ENCODE assay signal across 8 cellular contexts in the genomic region with DNA sequence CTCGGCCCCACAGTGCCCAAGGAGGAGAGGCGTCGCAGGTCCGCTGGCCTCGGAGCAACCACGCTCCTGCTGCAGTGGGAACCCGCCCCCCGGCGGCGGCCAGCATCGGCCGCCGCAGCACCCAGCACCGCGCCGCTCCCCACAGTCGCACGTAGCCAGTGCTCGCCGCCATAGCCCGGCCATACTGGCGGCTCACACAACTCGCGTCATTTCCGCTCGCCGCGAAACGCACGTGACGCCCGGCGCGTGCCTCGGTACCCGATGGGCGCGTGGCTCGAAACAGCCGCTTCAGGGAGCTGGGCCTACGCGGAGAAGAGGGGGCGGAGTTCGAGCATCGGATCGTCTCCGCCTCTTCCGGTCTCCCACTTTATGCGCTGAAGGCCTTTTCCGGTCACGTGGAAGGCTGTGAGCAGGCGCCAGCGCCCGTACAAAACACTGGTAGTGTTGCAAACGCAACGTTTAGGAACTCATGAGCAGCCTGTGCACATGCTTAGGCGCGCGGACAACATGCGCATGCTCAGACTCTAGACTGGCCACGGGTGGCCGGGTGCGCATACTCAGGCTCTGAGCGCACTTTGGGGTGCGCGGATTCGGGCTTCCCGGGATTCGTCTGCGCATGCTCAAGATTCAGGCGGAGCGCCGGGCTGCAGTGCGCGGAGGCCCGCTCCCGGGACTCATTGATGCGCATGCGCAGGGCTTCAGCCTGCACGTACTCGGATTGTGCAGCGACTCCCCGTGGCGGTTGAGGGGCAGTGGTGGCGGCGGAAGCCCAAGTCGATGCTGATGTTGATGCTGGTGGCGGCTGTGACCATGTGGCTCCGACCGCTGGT.
DNase-seq lines count a peak whose midpoint lies in the region; ATAC-seq and TF ChIP-seq lines count a peak whose summit lies in the region.

A gene with protein sequence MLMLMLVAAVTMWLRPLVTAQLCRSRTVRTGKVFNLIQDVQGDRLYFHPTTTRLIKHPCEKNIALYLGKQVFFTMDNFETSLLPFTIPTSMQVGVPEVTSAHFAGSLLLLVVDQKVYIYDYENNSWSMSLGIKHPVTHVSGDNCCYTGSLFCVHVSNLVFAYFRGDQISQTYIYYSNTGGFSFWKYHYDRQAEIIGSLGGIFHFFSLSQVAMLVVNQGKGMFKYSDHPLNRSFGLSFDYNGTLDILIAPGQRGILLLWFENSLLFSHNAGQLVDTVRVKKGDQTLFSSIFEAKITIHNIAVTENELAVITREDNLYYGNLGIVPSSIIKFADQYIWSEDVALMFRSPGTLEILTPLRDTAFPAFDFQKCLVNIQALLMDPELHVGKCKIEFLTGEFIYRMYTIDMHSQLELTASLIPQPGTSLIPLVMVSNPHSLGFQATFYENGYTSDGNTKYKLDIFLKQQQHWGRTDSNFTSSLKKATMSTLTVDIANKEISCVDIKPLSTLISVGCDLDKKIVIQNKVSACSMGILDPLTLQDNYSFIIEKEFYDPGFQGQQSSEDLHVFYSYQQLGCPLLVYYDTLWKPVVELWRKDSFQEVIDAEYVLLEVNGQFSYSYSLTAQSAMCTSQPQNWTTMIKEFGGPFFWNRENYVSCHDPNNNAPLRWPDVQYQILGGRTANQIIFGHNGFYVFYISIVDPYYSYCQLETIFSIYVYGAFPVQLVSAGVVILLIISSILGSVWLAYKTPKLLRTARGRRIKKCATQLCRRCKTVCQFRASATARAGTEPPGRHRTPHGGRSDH (plus strand): TSS at position 677 of the 830 bp plus-strand sequence. CDS start 101 bp downstream, at position 778.
A gene with protein sequence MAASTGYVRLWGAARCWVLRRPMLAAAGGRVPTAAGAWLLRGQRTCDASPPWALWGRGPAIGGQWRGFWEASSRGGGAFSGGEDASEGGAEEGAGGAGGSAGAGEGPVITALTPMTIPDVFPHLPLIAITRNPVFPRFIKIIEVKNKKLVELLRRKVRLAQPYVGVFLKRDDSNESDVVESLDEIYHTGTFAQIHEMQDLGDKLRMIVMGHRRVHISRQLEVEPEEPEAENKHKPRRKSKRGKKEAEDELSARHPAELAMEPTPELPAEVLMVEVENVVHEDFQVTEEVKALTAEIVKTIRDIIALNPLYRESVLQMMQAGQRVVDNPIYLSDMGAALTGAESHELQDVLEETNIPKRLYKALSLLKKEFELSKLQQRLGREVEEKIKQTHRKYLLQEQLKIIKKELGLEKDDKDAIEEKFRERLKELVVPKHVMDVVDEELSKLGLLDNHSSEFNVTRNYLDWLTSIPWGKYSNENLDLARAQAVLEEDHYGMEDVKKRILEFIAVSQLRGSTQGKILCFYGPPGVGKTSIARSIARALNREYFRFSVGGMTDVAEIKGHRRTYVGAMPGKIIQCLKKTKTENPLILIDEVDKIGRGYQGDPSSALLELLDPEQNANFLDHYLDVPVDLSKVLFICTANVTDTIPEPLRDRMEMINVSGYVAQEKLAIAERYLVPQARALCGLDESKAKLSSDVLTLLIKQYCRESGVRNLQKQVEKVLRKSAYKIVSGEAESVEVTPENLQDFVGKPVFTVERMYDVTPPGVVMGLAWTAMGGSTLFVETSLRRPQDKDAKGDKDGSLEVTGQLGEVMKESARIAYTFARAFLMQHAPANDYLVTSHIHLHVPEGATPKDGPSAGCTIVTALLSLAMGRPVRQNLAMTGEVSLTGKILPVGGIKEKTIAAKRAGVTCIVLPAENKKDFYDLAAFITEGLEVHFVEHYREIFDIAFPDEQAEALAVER (minus strand): TSS at position 186 of the 830 bp plus-strand sequence. CDS start 14 bp downstream, at position 172.

- peak within 1 kb of the TSS; percentile 97 for H3K4me3 Mint-ChIP-seq in activated T-cell treated with anti-CD3 and anti-CD28 coated beads, Interleukin-2, amount 50 U/mL, for 24 hours

- TF ChIP-seq POLR2A in erythroblast (IDR thresholded peaks at IDR 0.05; ENCODE audit: low read length), result peak; percentile 92

- no peaks in the 10 kb centered on the region for H3K36me3 ChIP-seq in mucosa of rectum (ENCODE audit: control insufficient read depth in 2 of 2, insufficient read depth in 2 of 2, low read length in 2 of 2)

- H3K9ac ChIP-seq in mucosa of rectum (ENCODE audit: low read depth in 1 of 2, low read length in 2 of 2), result peak within 1 kb of the TSS; percentile 82 to 92

- H3K27ac Mint-ChIP-seq in activated T-cell treated with anti-CD3 and anti-CD28 coated beads, Interleukin-2, amount 50 U/mL, for 24 hours, result peak within 1 kb of the TSS; percentile 100

- no peak for TF ChIP-seq EP300 in Ishikawa (IDR thresholded peaks at IDR 0.05; ENCODE audit: borderline replicate concordance)

- H3K9me3 Mint-ChIP-seq in activated T-cell treated with anti-CD3 and anti-CD28 coated beads, Interleukin-2, amount 50 U/mL, for 24 hours, result no peaks in the 10 kb centered on the region

- no peaks in the 10 kb centered on the region for H3K27me3 ChIP-seq in mucosa of rectum (ENCODE audit: control insufficient read depth in 2 of 2, insufficient read depth in 2 of 2, low read length in 2 of 2)

- TF ChIP-seq RAD21 in Ishikawa (IDR thresholded peaks at IDR 0.05; ENCODE audit: low read depth), result peak; percentile 38; the same call in 1 of the 2 replicates

- peaks cover 13 to 17% of the 10 kb centered on the region in 2 donors for H3K4me1 ChIP-seq in mucosa of rectum (ENCODE audit: control insufficient read depth in 2 of 2, insufficient read depth in 2 of 2, low read length in 2 of 2)

- peak within 1 kb of the TSS; percentile 71 to 98 for H3K4me3 ChIP-seq in mucosa of rectum (ENCODE audit: low read length in 2 of 2)

- H3K27ac ChIP-seq in mucosa of rectum (ENCODE audit: low read depth in 2 of 2, low read length in 2 of 2), result peak within 1 kb of the TSS; percentile 82 to 95

- ATAC-seq in GM21576 (IDR thresholded peaks at IDR 0.05; ENCODE audit: unreplicated experiment), result peak; percentile 75

- peak; percentile 89 for DNase-seq in DMS53 treated with DMSO at 0.1 percent for 48 hours (lab: John Stamatoyannopoulos, UW; ENCODE audit: unreplicated experiment)
- DNase-seq in OCI-M2 (lab: John Stamatoyannopoulos, UW; ENCODE audit: unreplicated experiment), result peak; percentile 75
- DNase-seq in activated T-cell treated with anti-CD3 and anti-CD28 coated beads, Interleukin-2, amount 50 U/mL, for 24 hours, result peak; percentile 97
- peak; percentile 99 for DNase-seq in erythroblast (lab: John Stamatoyannopoulos, UW)
- DNase-seq in stimulated activated CD8-positive, alpha-beta memory T cell treated with anti-CD3 and anti-CD28 coated beads, Interleukin-4, amount 100 ng/mL, for 48 hours, result peak; percentile 98

- peaks cover 32% of the 10 kb centered on the region for H3K4me1 Mint-ChIP-seq in activated T-cell treated with anti-CD3 and anti-CD28 coated beads, Interleukin-2, amount 50 U/mL, for 24 hours (ENCODE audit: low read depth)

- H3K9me3 ChIP-seq in mucosa of rectum (ENCODE audit: control insufficient read depth in 2 of 2, low read length in 2 of 2), result no peaks in the 10 kb centered on the region

- no peaks in the 10 kb centered on the region for H3K27me3 Mint-ChIP-seq in activated T-cell treated with anti-CD3 and anti-CD28 coated beads, Interleukin-2, amount 50 U/mL, for 24 hours

- H3K36me3 Mint-ChIP-seq in activated T-cell treated with anti-CD3 and anti-CD28 coated beads, Interleukin-2, amount 50 U/mL, for 24 hours (ENCODE audit: low read depth), result peaks cover 42% of the 10 kb centered on the region

TF ChIP-seq in Ishikawa, 13 proteins besides CTCF, POLR2A, EP300 and RAD21 (continues in another document):
- TF ChIP-seq NFIC (IDR thresholded peaks at IDR 0.05) (0 out of 2 replicates have a peak, but pooled peaks have one; percentile 13), CEBPB (IDR thresholded peaks at IDR 0.05) (no peak; the same call in 1 of the 2 replicates), TAF1 (IDR thresholded peaks at IDR 0.05; ENCODE audit: low read depth) (peak; percentile 92), YY1 (IDR thresholded peaks at IDR 0.05; ENCODE audit: low read depth) (peak; percentile 98), ZBTB7A (IDR thresholded peaks at IDR 0.05; ENCODE audit: low read depth) (no peak), CREB1 (IDR thresholded peaks at IDR 0.05; ENCODE audit: low read depth) (peak; percentile 93), FOXM1 (IDR thresholded peaks at IDR 0.05; ENCODE audit: borderline replicate concordance, low read depth) (peak; percentile 33; the same call in 1 of the 2 replicates), EGR1 (IDR thresholded peaks at IDR 0.05) (peak; percentile 63; the same call in 1 of the 2 replicates)
- TF ChIP-seq, protein P1, sequence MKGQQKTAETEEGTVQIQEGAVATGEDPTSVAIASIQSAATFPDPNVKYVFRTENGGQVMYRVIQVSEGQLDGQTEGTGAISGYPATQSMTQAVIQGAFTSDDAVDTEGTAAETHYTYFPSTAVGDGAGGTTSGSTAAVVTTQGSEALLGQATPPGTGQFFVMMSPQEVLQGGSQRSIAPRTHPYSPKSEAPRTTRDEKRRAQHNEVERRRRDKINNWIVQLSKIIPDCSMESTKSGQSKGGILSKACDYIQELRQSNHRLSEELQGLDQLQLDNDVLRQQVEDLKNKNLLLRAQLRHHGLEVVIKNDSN (IDR thresholded peaks at IDR 0.05), result peak; percentile 96
- TF ChIP-seq, protein P2, sequence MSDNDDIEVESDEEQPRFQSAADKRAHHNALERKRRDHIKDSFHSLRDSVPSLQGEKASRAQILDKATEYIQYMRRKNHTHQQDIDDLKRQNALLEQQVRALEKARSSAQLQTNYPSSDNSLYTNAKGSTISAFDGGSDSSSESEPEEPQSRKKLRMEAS (IDR thresholded peaks at IDR 0.05), result peak; percentile 99

Comparison
In these comparisons a context has a peak if more than half of its experiments do, and no peak if none do; other contexts are left out.
1. Peak in every context shown above with its lines: DNase-seq, ATAC-seq, H3K4me3 ChIP-seq and H3K27ac ChIP-seq.